ENCODE assay signal across 23 cellular contexts in the genomic region with DNA sequence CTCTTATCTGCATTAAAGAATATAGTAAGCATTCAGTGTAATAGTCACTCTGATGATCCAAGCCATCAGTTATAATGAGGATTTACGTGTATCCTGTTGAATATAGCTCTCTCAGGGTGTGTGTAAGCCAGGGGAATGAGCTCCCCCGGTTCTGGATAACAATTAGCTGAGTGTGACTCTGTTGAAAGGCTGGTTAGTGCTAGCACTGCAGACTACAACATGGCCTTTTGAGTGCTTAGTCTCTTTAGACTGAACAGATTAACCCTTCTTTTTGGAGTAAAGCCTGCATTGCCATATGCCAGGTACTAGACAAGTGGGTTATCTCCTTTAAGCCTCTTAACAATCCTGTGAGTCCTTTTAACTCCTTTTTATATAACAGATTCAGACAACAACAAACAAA.
DNase-seq lines count a peak whose midpoint lies in the region; ATAC-seq, FAIRE-seq and TF ChIP-seq lines count a peak whose summit lies in the region.
"Had no signal": no experiment of that assay in that cellular context is flagged by ENCODE, and none has a peak within 500 bp of the region (broad histone marks: within the 10 kb centered on the region; RNA-seq: fewer than 3 reads in every experiment).

No MANE protein-coding gene starts in this region.

- H3K4me3 Mint-ChIP-seq in WTC11: no peak overlapping the region
- H3K4me3 Mint-ChIP-seq in stimulated activated naive B cell treated with anti-CD40 and anti-IgM and Interleukin-4, amounts not matched to agents 10 μg/mL and 1 μg/mL and 100 μg/mL, for 72 hours: no peak overlapping the region
- H3K4me3 Mint-ChIP-seq: CD14-positive monocyte; CD4-positive, alpha-beta T cell; CD8-positive, alpha-beta memory T cell had no signal

- peak; percentile 97 for FAIRE-seq in D721Med (lab: Jason Lieb, UNC)
- FAIRE-seq: A549, G401.6, GM12892, H1 had no signal

- POLR2A ChIA-PET in WTC11 (lab: Charles Lee): no interaction called here

- H3K27ac ChIP-seq in dorsolateral prefrontal cortex: no peak overlapping the region
- H3K27ac ChIP-seq: A549; BLaER1 treated with 17β-estradiol and CSF1 and Interleukin-3, amounts not matched to agents 10 nM and 100 nM; GM23248 had no signal

- DNase-seq in D721Med (ENCODE audit: insufficient read length, low spot score) (peak; percentile 18), NCI-H82 (lab: John Stamatoyannopoulos, UW) (peak; percentile 98), WTC11 (ENCODE audit: low spot score) (no peak), dorsolateral prefrontal cortex (no peak)
- no peak for DNase-seq in stimulated activated naive B cell treated with anti-CD40 and anti-IgM and Interleukin-4, amounts not matched to agents 10 μg/mL and 1 μg/mL and 100 μg/mL, for 72 hours
- DNase-seq: 8988T; ACHN; AML-193; BE2C; CD4-positive, alpha-beta T cell; CD8-positive, alpha-beta memory T cell; DMS153; DND-41; GM23248; H7; HCEC 1CT had no signal

- CTCF ChIA-PET in WTC11 (lab: Charles Lee): no interaction called here

- no peak for TF ChIP-seq CTCF in D721Med (IDR thresholded peaks at IDR 0.05; ENCODE audit: insufficient read depth, missing control alignments)
- TF ChIP-seq CTCF in WTC11 (IDR thresholded peaks at IDR 0.05): no peak
- no peak for TF ChIP-seq CTCF in dorsolateral prefrontal cortex (IDR thresholded peaks at IDR 0.05 in 54 of 56, conservative IDR thresholded peaks at IDR 0.05 in 2 of 56; ENCODE audit: low read depth in 1 of 56, partially characterized antibody in 56 of 56)

- peaks cover 5% of the 10 kb centered on the region for H3K9me3 Mint-ChIP-seq in WTC11
- peaks cover 0 to 4% of the 10 kb centered on the region in 2 donors for H3K9me3 Mint-ChIP-seq in stimulated activated naive B cell treated with anti-CD40 and anti-IgM and Interleukin-4, amounts not matched to agents 10 μg/mL and 1 μg/mL and 100 μg/mL, for 72 hours
- H3K9me3 Mint-ChIP-seq: CD14-positive monocyte had no signal

- no peaks in the 10 kb centered on the region for H3K27me3 ChIP-seq in dorsolateral prefrontal cortex
- H3K27me3 ChIP-seq: BE2C; BLaER1 treated with 17β-estradiol and CSF1 and Interleukin-3, amounts not matched to agents 10 nM and 100 nM had no signal

- ATAC-seq in WTC11: no peak
- no peak for ATAC-seq in GM21367 (IDR thresholded peaks at IDR 0.05; ENCODE audit: unreplicated experiment)
- no peak for ATAC-seq in stimulated activated naive B cell treated with anti-CD40 and anti-IgM and Interleukin-4, amounts not matched to agents 10 μg/mL and 1 μg/mL and 100 μg/mL, for 72 hours (replicated peaks)
- ATAC-seq: A549 had no signal

- H3K36me3 Mint-ChIP-seq in WTC11: peaks cover 5% of the 10 kb centered on the region; the same call in 1 of the 2 replicates
- H3K36me3 Mint-ChIP-seq in stimulated activated naive B cell treated with anti-CD40 and anti-IgM and Interleukin-4, amounts not matched to agents 10 μg/mL and 1 μg/mL and 100 μg/mL, for 72 hours: no peaks in the 10 kb centered on the region
- H3K36me3 Mint-ChIP-seq: CD14-positive monocyte; CD8-positive, alpha-beta memory T cell had no signal

- H3K4me1 Mint-ChIP-seq in WTC11: peaks cover 3% of the 10 kb centered on the region; the same call in 1 of the 2 replicates
- no peaks in the 10 kb centered on the region for H3K4me1 Mint-ChIP-seq in stimulated activated naive B cell treated with anti-CD40 and anti-IgM and Interleukin-4, amounts not matched to agents 10 μg/mL and 1 μg/mL and 100 μg/mL, for 72 hours
- H3K4me1 Mint-ChIP-seq: CD8-positive, alpha-beta memory T cell had no signal

- no peak overlapping the region for H3K4me3 ChIP-seq in dorsolateral prefrontal cortex
- H3K4me3 ChIP-seq: A549; BLaER1 treated with 17β-estradiol and CSF1 and Interleukin-3, amounts not matched to agents 10 nM and 100 nM; GM23248 had no signal

- H3K27me3 Mint-ChIP-seq in WTC11 (ENCODE audit: low read depth): no peaks in the 10 kb centered on the region
- peaks cover 0 to 5% of the 10 kb centered on the region in 2 donors for H3K27me3 Mint-ChIP-seq in stimulated activated naive B cell treated with anti-CD40 and anti-IgM and Interleukin-4, amounts not matched to agents 10 μg/mL and 1 μg/mL and 100 μg/mL, for 72 hours

- intact Hi-C loops in dorsolateral prefrontal cortex (cut with DNase I): no loop called here

- 0 out of 2 replicates have a peak overlapping the region, but pooled peaks have one; percentile 8 for H3K27ac Mint-ChIP-seq in WTC11
- no peak overlapping the region for H3K27ac Mint-ChIP-seq in stimulated activated naive B cell treated with anti-CD40 and anti-IgM and Interleukin-4, amounts not matched to agents 10 μg/mL and 1 μg/mL and 100 μg/mL, for 72 hours
- H3K27ac Mint-ChIP-seq: CD14-positive monocyte; CD4-positive, alpha-beta T cell; CD8-positive, alpha-beta memory T cell had no signal

TF ChIP-seq in WTC11, 78 proteins besides CTCF, POLR2A, EP300 and RAD21:
- TF ChIP-seq MLX (CRISPR knock-in tag; IDR thresholded peaks at IDR 0.05) (no peak), MYBL2 (CRISPR knock-in tag; IDR thresholded peaks at IDR 0.05) (no peak), EMX1 (CRISPR knock-in tag; IDR thresholded peaks at IDR 0.05) (no peak), TCF7 (CRISPR knock-in tag; IDR thresholded peaks at IDR 0.05; ENCODE audit: low read depth) (no peak), RELA (CRISPR knock-in tag; IDR thresholded peaks at IDR 0.05; ENCODE audit: borderline replicate concordance) (no peak), TEAD1 (CRISPR knock-in tag; IDR thresholded peaks at IDR 0.05) (no peak), TP53 (CRISPR knock-in tag; IDR thresholded peaks at IDR 0.05) (no peak), ZNF138 (CRISPR knock-in tag; conservative IDR thresholded peaks at IDR 0.05) (no peak), ZMAT4 (CRISPR knock-in tag; IDR thresholded peaks at IDR 0.05) (no peak)
- TF ChIP-seq, protein P1, sequence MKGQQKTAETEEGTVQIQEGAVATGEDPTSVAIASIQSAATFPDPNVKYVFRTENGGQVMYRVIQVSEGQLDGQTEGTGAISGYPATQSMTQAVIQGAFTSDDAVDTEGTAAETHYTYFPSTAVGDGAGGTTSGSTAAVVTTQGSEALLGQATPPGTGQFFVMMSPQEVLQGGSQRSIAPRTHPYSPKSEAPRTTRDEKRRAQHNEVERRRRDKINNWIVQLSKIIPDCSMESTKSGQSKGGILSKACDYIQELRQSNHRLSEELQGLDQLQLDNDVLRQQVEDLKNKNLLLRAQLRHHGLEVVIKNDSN (CRISPR knock-in tag; IDR thresholded peaks at IDR 0.05): no peak
- TF ChIP-seq, protein P2, sequence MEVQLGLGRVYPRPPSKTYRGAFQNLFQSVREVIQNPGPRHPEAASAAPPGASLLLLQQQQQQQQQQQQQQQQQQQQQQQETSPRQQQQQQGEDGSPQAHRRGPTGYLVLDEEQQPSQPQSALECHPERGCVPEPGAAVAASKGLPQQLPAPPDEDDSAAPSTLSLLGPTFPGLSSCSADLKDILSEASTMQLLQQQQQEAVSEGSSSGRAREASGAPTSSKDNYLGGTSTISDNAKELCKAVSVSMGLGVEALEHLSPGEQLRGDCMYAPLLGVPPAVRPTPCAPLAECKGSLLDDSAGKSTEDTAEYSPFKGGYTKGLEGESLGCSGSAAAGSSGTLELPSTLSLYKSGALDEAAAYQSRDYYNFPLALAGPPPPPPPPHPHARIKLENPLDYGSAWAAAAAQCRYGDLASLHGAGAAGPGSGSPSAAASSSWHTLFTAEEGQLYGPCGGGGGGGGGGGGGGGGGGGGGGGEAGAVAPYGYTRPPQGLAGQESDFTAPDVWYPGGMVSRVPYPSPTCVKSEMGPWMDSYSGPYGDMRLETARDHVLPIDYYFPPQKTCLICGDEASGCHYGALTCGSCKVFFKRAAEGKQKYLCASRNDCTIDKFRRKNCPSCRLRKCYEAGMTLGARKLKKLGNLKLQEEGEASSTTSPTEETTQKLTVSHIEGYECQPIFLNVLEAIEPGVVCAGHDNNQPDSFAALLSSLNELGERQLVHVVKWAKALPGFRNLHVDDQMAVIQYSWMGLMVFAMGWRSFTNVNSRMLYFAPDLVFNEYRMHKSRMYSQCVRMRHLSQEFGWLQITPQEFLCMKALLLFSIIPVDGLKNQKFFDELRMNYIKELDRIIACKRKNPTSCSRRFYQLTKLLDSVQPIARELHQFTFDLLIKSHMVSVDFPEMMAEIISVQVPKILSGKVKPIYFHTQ (CRISPR knock-in tag; IDR thresholded peaks at IDR 0.05): no peak

Comparison
In these comparisons a context has a peak if more than half of its experiments do, and no peak if none do; other contexts are left out.
1. DNase-seq: peak in D721Med (single experiment) and NCI-H82 (single experiment); none in WTC11 (single experiment), dorsolateral prefrontal cortex (0 of 10) and stimulated activated naive B cell treated with anti-CD40 and anti-IgM and Interleukin-4, amounts not matched to agents 10 μg/mL and 1 μg/mL and 100 μg/mL, for 72 hours (single experiment).